Comparison of ENCODE assay signal across 8 cellular contexts in genomic region chr5:140711794-140712193, GRCh38. TPM values are rescaled to one million over a fixed set of nuclear protein-coding genes. Genes with fewer than 3 reads are reported as not detected.
DNase-seq lines count a peak whose midpoint lies in the region; ATAC-seq and TF ChIP-seq lines count a peak whose summit lies in the region.

No MANE protein-coding gene starts in this region.

- peaks cover 0 to 8% (median 0%) of the 10 kb centered on the region in 7 donors for H3K9me3 Mint-ChIP-seq in CD4-positive, CD25-positive, alpha-beta regulatory T cell
- H3K9me3 Mint-ChIP-seq in effector memory CD8-positive, alpha-beta T cell, result no peaks in the 10 kb centered on the region

- 92% methylated on average over 1 of the region's 1 CpG for WGBS in right cardiac atrium

- H3K27ac Mint-ChIP-seq in CD4-positive, CD25-positive, alpha-beta regulatory T cell, result peak overlapping the region; percentile 97 to 100 (median 99)
- peak overlapping the region; percentile 99 for H3K27ac Mint-ChIP-seq in effector memory CD8-positive, alpha-beta T cell

- H3K9me3 ChIP-seq in CD4-positive, CD25-positive, alpha-beta regulatory T cell (ENCODE audit: control insufficient read depth in 2 of 2, low read length in 2 of 2), result no peaks in the 10 kb centered on the region
- H3K9me3 ChIP-seq in MG63, result no peaks in the 10 kb centered on the region
- H3K9me3 ChIP-seq in neuron (ENCODE audit: low read length), result no peaks in the 10 kb centered on the region
- no peaks in the 10 kb centered on the region for H3K9me3 ChIP-seq in right cardiac atrium (ENCODE audit: control insufficient read depth, low read length)

- peak overlapping the region; percentile 94 to 100 (median 98) for H3K4me3 Mint-ChIP-seq in CD4-positive, CD25-positive, alpha-beta regulatory T cell
- H3K4me3 Mint-ChIP-seq in effector memory CD8-positive, alpha-beta T cell, result peak overlapping the region; percentile 94 to 99

- in situ Hi-C loops in GM13976 (cut with MboI; ENCODE audit: low sequenced_read_pairs, unreplicated experiment), result loop anchor here (10.0 to 25.0 kb wide), 2 partner anchors 347 to 474 kb away; partner anchors contain the start of gene SLC4A9

- H2AFZ ChIP-seq in neuron (ENCODE audit: low read depth, low read length), result peak overlapping the region; percentile 88

- H3K27me3 Mint-ChIP-seq in CD4-positive, CD25-positive, alpha-beta regulatory T cell, result peaks cover 10% of the 10 kb centered on the region
- H3K27me3 Mint-ChIP-seq in effector memory CD8-positive, alpha-beta T cell, result no peaks in the 10 kb centered on the region

- H3K4me3 ChIP-seq in CD4-positive, CD25-positive, alpha-beta regulatory T cell (ENCODE audit: low read depth, low read length), result peak overlapping the region; percentile 93
- peak overlapping the region; percentile 6; the same call in 1 of the 2 replicates for H3K4me3 ChIP-seq in MG63
- peak overlapping the region; percentile 55 for H3K4me3 ChIP-seq in neuron (ENCODE audit: low read length)
- no peak overlapping the region for H3K4me3 ChIP-seq in right cardiac atrium (ENCODE audit: low read length)

- no peaks in the 10 kb centered on the region for H3K27me3 ChIP-seq in CD4-positive, CD25-positive, alpha-beta regulatory T cell (ENCODE audit: control insufficient read depth, insufficient read depth, low read length)
- H3K27me3 ChIP-seq in MG63, result no peaks in the 10 kb centered on the region
- no peaks in the 10 kb centered on the region for H3K27me3 ChIP-seq in neuron (ENCODE audit: insufficient read depth, low read length)
- H3K27me3 ChIP-seq in right cardiac atrium (ENCODE audit: control insufficient read depth, insufficient read depth), result no peaks in the 10 kb centered on the region

- no peak for DNase-seq in CD4-positive, CD25-positive, alpha-beta regulatory T cell
- DNase-seq in MG63 (no peak), GM13976 (ENCODE audit: low spot score) (no peak), right cardiac atrium (no peak), midbrain (lab: John Stamatoyannopoulos, UW) (no peak), GM19238 (ENCODE audit: insufficient read length, low spot score) (no peak)
- no peak for DNase-seq in effector memory CD8-positive, alpha-beta T cell

- peak overlapping the region; percentile 96 for H3K27ac ChIP-seq in CD4-positive, CD25-positive, alpha-beta regulatory T cell (ENCODE audit: insufficient read depth, low read length, poor library complexity, severe bottlenecking)
- no peak overlapping the region for H3K27ac ChIP-seq in right cardiac atrium (ENCODE audit: low read length)

- no peaks in the 10 kb centered on the region for H3K4me1 ChIP-seq in CD4-positive, CD25-positive, alpha-beta regulatory T cell (ENCODE audit: control insufficient read depth, insufficient read depth, low read length, poor library complexity, severe bottlenecking)
- H3K4me1 ChIP-seq in neuron (ENCODE audit: insufficient read depth, low read length) (no peaks in the 10 kb centered on the region), right cardiac atrium (ENCODE audit: control insufficient read depth, insufficient read depth, low read length) (no peaks in the 10 kb centered on the region)

- H3K36me3 Mint-ChIP-seq in CD4-positive, CD25-positive, alpha-beta regulatory T cell, result peaks cover 6% of the 10 kb centered on the region
- peaks cover 39% of the 10 kb centered on the region for H3K36me3 Mint-ChIP-seq in effector memory CD8-positive, alpha-beta T cell (ENCODE audit: insufficient read depth)

- no peak for TF ChIP-seq CTCF in GM13976 (IDR thresholded peaks at IDR 0.05; ENCODE audit: borderline replicate concordance, control extremely low read depth, extremely low read depth, insufficient read depth, missing control alignments)

- no peaks in the 10 kb centered on the region for H3K36me3 ChIP-seq in CD4-positive, CD25-positive, alpha-beta regulatory T cell (ENCODE audit: control insufficient read depth, insufficient read depth, low read length)
- H3K36me3 ChIP-seq in MG63 (peaks cover 8% of the 10 kb centered on the region), neuron (ENCODE audit: insufficient read depth, low read length) (peaks cover 9% of the 10 kb centered on the region)

- no peak for ATAC-seq in CD4-positive, CD25-positive, alpha-beta regulatory T cell (ENCODE audit: low read depth in 2 of 2)
- ATAC-seq in effector memory CD8-positive, alpha-beta T cell (replicated peaks), result no peak
- ATAC-seq in right cardiac atrium, result no peak

- intact Hi-C loops in right cardiac atrium (cut with DNase I), result loop anchor here in 1 of 4 donors (10.0 kb wide), 1 partner anchor 347 kb away; the partner anchor contains the start of gene SLC4A9

- peaks cover 16 to 36% (median 23%) of the 10 kb centered on the region in 4 donors for H3K4me1 Mint-ChIP-seq in CD4-positive, CD25-positive, alpha-beta regulatory T cell
- peaks cover 11 to 16% of the 10 kb centered on the region in 2 donors for H3K4me1 Mint-ChIP-seq in effector memory CD8-positive, alpha-beta T cell (ENCODE audit: low read depth in 2 of 2)

RNA-seq across cellular contexts. Expression of gene ZMAT2, which starts 11.5 kb away (rescaled TPM):
- total RNA-seq in CD4-positive, CD25-positive, alpha-beta regulatory T cell, result 48.5 TPM
- 10 to 100 TPM; 81.8 to 97.5 (median 90.9) TPM for polyA plus RNA-seq in CD4-positive, CD25-positive, alpha-beta regulatory T cell
- total RNA-seq in MG63 (2014; rRNA removed; shearing (Covaris generic); ENCODE audit: low replicate concordance), result 72.7 and 90.9 TPM in 2 replicates
- total RNA-seq in right cardiac atrium, result 10 to 100 TPM; 31.3 to 36.3 (median 33.7) TPM
- polyA plus RNA-seq in right cardiac atrium, result 52.2 TPM

RNA-seq across cellular contexts. Expression of gene HARS2, which starts 20.5 kb away (rescaled TPM):
- total RNA-seq in CD4-positive, CD25-positive, alpha-beta regulatory T cell, result 29.8 TPM
- polyA plus RNA-seq in CD4-positive, CD25-positive, alpha-beta regulatory T cell, result 10 to 100 TPM; 20.7 to 24.4 (median 22.2) TPM
- total RNA-seq in MG63 (2014; rRNA removed; shearing (Covaris generic); ENCODE audit: low replicate concordance), result 41.8 and 50.1 TPM in 2 replicates
- 10 to 100 TPM; 16.5 to 24.7 (median 21.6) TPM for total RNA-seq in right cardiac atrium
- 17.0 TPM for polyA plus RNA-seq in right cardiac atrium

RNA-seq across cellular contexts. Expression of gene HARS1, which starts 20.6 kb away (rescaled TPM):
- 56.5 TPM for total RNA-seq in CD4-positive, CD25-positive, alpha-beta regulatory T cell
- polyA plus RNA-seq in CD4-positive, CD25-positive, alpha-beta regulatory T cell, result 10 to 100 TPM; 58.0 to 74.4 (median 60.5) TPM
- total RNA-seq in MG63 (2014; rRNA removed; shearing (Covaris generic); ENCODE audit: low replicate concordance), result 96.9 and 116 TPM in 2 replicates
- 10 to 100 TPM; 42.9 to 49.6 (median 45.7) TPM for total RNA-seq in right cardiac atrium
- polyA plus RNA-seq in right cardiac atrium, result 44.5 TPM

RNA-seq across cellular contexts. Expression of gene DND1, which starts 38.4 kb away (rescaled TPM):
- total RNA-seq in CD4-positive, CD25-positive, alpha-beta regulatory T cell, result 2.1 TPM
- polyA plus RNA-seq in CD4-positive, CD25-positive, alpha-beta regulatory T cell, result not detected
- total RNA-seq in MG63 (2014; rRNA removed; shearing (Covaris generic); ENCODE audit: low replicate concordance), result 0.94 TPM in 1 of 2 replicates, not detected in the other
- total RNA-seq in right cardiac atrium, result under 1 TPM in 3 of 4 donors, not detected in 1; 0.23 to 0.58 (median 0.41) TPM
- 0.54 TPM for polyA plus RNA-seq in right cardiac atrium

RNA-seq across cellular contexts. Expression of gene WDR55, which starts 47.1 kb away (rescaled TPM):
- 47.5 TPM for total RNA-seq in CD4-positive, CD25-positive, alpha-beta regulatory T cell
- 10 to 100 TPM; 17.6 to 25.3 (median 19.9) TPM for polyA plus RNA-seq in CD4-positive, CD25-positive, alpha-beta regulatory T cell
- total RNA-seq in MG63 (2014; rRNA removed; shearing (Covaris generic); ENCODE audit: low replicate concordance), result 28.8 and 38.9 TPM in 2 replicates
- 10 to 100 TPM; 10.0 to 13.8 (median 12.5) TPM for total RNA-seq in right cardiac atrium
- polyA plus RNA-seq in right cardiac atrium, result 11.2 TPM
